ENCODE assay signal across 8 cellular contexts in genomic region chr5:7850241-7850532, GRCh38. TPM values are rescaled to one million over a fixed set of nuclear protein-coding genes. Genes with fewer than 3 reads are reported as not detected.
DNase-seq lines count a peak whose midpoint lies in the region; ATAC-seq, FAIRE-seq and TF ChIP-seq lines count a peak whose summit lies in the region.

No MANE protein-coding gene starts in this region.

- peak overlapping the region; percentile 89 for H2AFZ ChIP-seq in hepatocyte

- H3K4me1 ChIP-seq in HAP-1 (no peaks in the 10 kb centered on the region; the same call in 1 of the 2 replicates), hepatocyte (ENCODE audit: insufficient read depth) (no peaks in the 10 kb centered on the region), gastrocnemius medialis (peaks cover 0 to 13% of the 10 kb centered on the region in 2 donors)

- H3K4me3 ChIP-seq in HAP-1: peak overlapping the region; percentile 29
- H3K4me3 ChIP-seq in hepatocyte: peak overlapping the region; percentile 58
- H3K4me3 ChIP-seq in gastrocnemius medialis: peak overlapping the region; percentile 52 to 58 (median 55)

- no CpG with 5 or more reads among the region's 15 CpGs for WGBS in hepatocyte (ENCODE audit: low lambda C conversion rate, missing lambda C conversion rate)

- H4K20me1 ChIP-seq in hepatocyte (ENCODE audit: insufficient read depth, poor library complexity, severe bottlenecking): no peaks in the 10 kb centered on the region

- H3K9me3 ChIP-seq in HAP-1 (no peaks in the 10 kb centered on the region), hepatocyte (ENCODE audit: low read depth) (no peaks in the 10 kb centered on the region), gastrocnemius medialis (no peaks in the 10 kb centered on the region)

- TF ChIP-seq POLR2A in gastrocnemius medialis (IDR thresholded peaks at IDR 0.05) (no peak), GM12892 (IDR thresholded peaks at IDR 0.05; ENCODE audit: low read depth, low read length) (no peak)

- H3K9me2 ChIP-seq in hepatocyte (replicated peaks; ENCODE audit: insufficient read depth): no peaks in the 10 kb centered on the region

- H3K27ac ChIP-seq in hepatocyte (no peak overlapping the region), gastrocnemius medialis (no peak overlapping the region)

- H3K4me2 ChIP-seq in hepatocyte: peak overlapping the region; percentile 96

- FAIRE-seq in GM12892 (lab: Jason Lieb, UNC): no peak

- H3K36me3 ChIP-seq in HAP-1 (replicated peaks): no peaks in the 10 kb centered on the region
- no peaks in the 10 kb centered on the region for H3K36me3 ChIP-seq in hepatocyte (replicated peaks; ENCODE audit: insufficient read depth, low read depth)
- H3K36me3 ChIP-seq in gastrocnemius medialis: no peaks in the 10 kb centered on the region

- in situ Hi-C loops in HAP-1 (cut with MboI; ENCODE audit: low sequenced_read_pairs) (loop anchor here (25.0 kb wide), 1 partner anchor 1088 kb away; no protein-coding TSS in a partner anchor), gastrocnemius medialis (cut with MboI; ENCODE audit: low sequenced_read_pairs in 4 of 4) (loop anchor here in 2 of 4 donors (25.0 kb wide), 2 partner anchors 612 to 1213 kb away; partner anchors contain the start of genes NSUN2 (in 2 of the 2) and SRD5A1 (in 2 of the 2))

- DNase-seq in HAP-1 (ENCODE audit: low spot score in 2 of 2): no peak
- DNase-seq in activated naive CD4-positive, alpha-beta T cell treated with anti-CD3 and anti-CD28 coated beads, Interleukin-2, amount 50 U/mL, for 16 hours: peak; percentile 17
- peak; percentile 40 for DNase-seq in hepatocyte (ENCODE audit: low spot score)
- no peak for DNase-seq in gastrocnemius medialis
- DNase-seq in GM12892 (ENCODE audit: insufficient read length): no peak
- DNase-seq in NCI-H1436 treated with DMSO at 0.1 percent for 48 hours (lab: John Stamatoyannopoulos, UW): no peak
- no peak for DNase-seq in midbrain (lab: John Stamatoyannopoulos, UW)
- no peak for DNase-seq in activated CD4-positive, alpha-beta T cell treated with anti-CD3 and anti-CD28 coated beads for 4 hours

- intact Hi-C loops in gastrocnemius medialis (cut with DNase I; ENCODE audit: low total_unique reads): no loop called here

- TF ChIP-seq CTCF in hepatocyte (IDR thresholded peaks at IDR 0.05; ENCODE audit: poor library complexity) (no peak), gastrocnemius medialis (IDR thresholded peaks at IDR 0.05 in 4 of 5, conservative IDR thresholded peaks at IDR 0.05 in 1 of 5) (no peak)

- H3K27me3 ChIP-seq in HAP-1 (ENCODE audit: low read depth) (no peaks in the 10 kb centered on the region; the same call in 1 of the 2 replicates), hepatocyte (no peaks in the 10 kb centered on the region), gastrocnemius medialis (peaks cover 20 to 31% (median 23%) of the 10 kb centered on the region in 3 donors)

- ATAC-seq in gastrocnemius medialis: no peak

- H3K79me2 ChIP-seq in hepatocyte: no peaks in the 10 kb centered on the region

RNA-seq across cellular contexts. Expression of gene CFAP90, which starts 0.7 kb away (rescaled TPM):
- 0.08 and 0.30 TPM in 2 replicates for total RNA-seq in hepatocyte
- polyA plus RNA-seq in hepatocyte: 1.0 and 1.7 TPM in 2 replicates
- total RNA-seq in gastrocnemius medialis: not detected
- polyA plus RNA-seq in GM12892 (2012; ENCODE audit: missing spikeins): not detected

RNA-seq across cellular contexts. Expression of gene FASTKD3, which starts 18.6 kb away (rescaled TPM):
- total RNA-seq in hepatocyte: 15.2 and 22.4 TPM in 2 replicates
- 8.0 and 14.7 TPM in 2 replicates for polyA plus RNA-seq in hepatocyte
- 1 to 10 TPM; 6.8 to 9.4 (median 7.3) TPM for total RNA-seq in gastrocnemius medialis
- polyA plus RNA-seq in GM12892 (2012; ENCODE audit: missing spikeins): 17.1 TPM

RNA-seq across cellular contexts. Expression of gene MTRR, which starts 18.8 kb away (rescaled TPM):
- total RNA-seq in hepatocyte: 28.0 and 29.9 TPM in 2 replicates
- polyA plus RNA-seq in hepatocyte: 18.0 and 24.8 TPM in 2 replicates
- 10 to 100 TPM; 27.9 to 75.1 (median 50.8) TPM for total RNA-seq in gastrocnemius medialis
- polyA plus RNA-seq in GM12892 (2012; ENCODE audit: missing spikeins): 23.0 TPM

Comparison
In these comparisons a context has a peak if more than half of its experiments do, and no peak if none do; other contexts are left out.
1. DNase-seq: peak in activated naive CD4-positive, alpha-beta T cell treated with anti-CD3 and anti-CD28 coated beads, Interleukin-2, amount 50 U/mL, for 16 hours (single experiment) and hepatocyte (single experiment); none in HAP-1 (0 of 2), gastrocnemius medialis (0 of 2), GM12892 (single experiment), NCI-H1436 treated with DMSO at 0.1 percent for 48 hours (single experiment), midbrain (single experiment) and activated CD4-positive, alpha-beta T cell treated with anti-CD3 and anti-CD28 coated beads for 4 hours (0 of 2).
2. Peak in every context shown above with its lines, with median percentiles within 50 percentile points of each other: H3K4me3 ChIP-seq.